Comparison of ENCODE assay signal across 8 cellular contexts in the genomic region with DNA sequence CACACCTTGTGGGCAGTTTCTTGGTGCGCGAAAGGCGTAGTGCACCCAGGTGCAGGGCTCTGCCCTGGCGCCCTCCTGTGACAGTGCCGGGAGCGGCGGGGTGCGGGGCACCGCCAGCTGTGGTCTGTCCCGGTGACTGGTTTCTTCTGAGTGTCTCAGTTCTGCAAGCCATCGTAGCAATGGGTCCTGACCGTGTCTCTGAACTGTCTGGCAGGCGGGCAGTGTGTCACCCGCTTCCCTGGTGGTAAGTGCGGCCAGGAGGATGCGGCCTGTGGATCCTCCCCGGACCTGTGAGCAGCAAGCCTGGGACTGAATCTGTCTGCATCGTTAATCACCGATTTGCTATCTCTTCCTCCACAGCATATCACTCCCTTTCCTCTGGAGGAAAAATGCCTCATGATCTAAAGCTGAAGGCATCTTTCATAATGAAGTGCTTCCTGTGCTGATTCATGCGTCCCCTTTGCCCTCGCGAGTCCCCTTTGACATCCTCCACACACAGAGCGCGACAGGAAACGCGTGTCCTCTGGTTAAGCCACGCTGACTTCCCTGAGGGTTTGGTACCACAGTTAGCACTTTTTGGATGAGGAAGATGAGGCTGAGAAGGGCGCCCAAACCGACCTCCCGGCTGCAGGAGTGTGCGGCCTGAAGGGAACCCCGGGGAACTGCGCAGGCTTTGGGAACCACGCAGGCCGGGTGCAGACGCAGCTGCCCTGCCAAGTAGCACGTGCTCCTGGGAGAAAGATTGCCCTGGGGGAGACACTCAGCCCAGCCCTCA.
A peak's percentile ranks its signal among the peaks of the same experiment; 100 is the strongest.
DNase-seq lines count a peak whose midpoint lies in the region; ATAC-seq, FAIRE-seq and TF ChIP-seq lines count a peak whose summit lies in the region.

No MANE protein-coding gene starts in this region.

- FAIRE-seq in HTR-8/SVneo (lab: Jason Lieb, UNC) = peak; percentile 86

- ATAC-seq in HG02571 (IDR thresholded peaks at IDR 0.05; ENCODE audit: unreplicated experiment) = no peak

- peak; percentile 13 for DNase-seq in activated CD4-positive, alpha-beta T cell treated with anti-CD3 and anti-CD28 coated beads for 48 hours
- DNase-seq in activated CD4-positive, alpha-beta T cell treated with anti-CD3 and anti-CD28 coated beads for 1 hour = no peak
- peak; percentile 49 for DNase-seq in HTR-8/SVneo (ENCODE audit: insufficient read length, low spot score)
- DNase-seq in choroid plexus epithelial cell (ENCODE audit: low read depth) = peak; percentile 88
- DNase-seq in posterior vena cava (ENCODE audit: low spot score) = peak; percentile 89
- no peak for DNase-seq in NCI-H2029 treated with DMSO at 0.1 percent for 48 hours (lab: John Stamatoyannopoulos, UW)
- no peak for DNase-seq in kidney glomerular epithelial cell (lab: John Stamatoyannopoulos, UW)

- H3K4me3 ChIP-seq in choroid plexus epithelial cell (ENCODE audit: low read depth, low read length) = no peak overlapping the region

- intact Hi-C loops in posterior vena cava (cut with DNase I) = loop anchor here (10.0 kb wide), 1 partner anchor 410 kb away; no protein-coding TSS in a partner anchor

- TF ChIP-seq CTCF in choroid plexus epithelial cell (conservative IDR thresholded peaks at IDR 0.05; ENCODE audit: low read depth, low read length) = no peak

Comparison
In these comparisons a context has a peak if more than half of its experiments do, and no peak if none do; other contexts are left out.
1. DNase-seq: peak in activated CD4-positive, alpha-beta T cell treated with anti-CD3 and anti-CD28 coated beads for 48 hours (single experiment), HTR-8/SVneo (single experiment), choroid plexus epithelial cell (single experiment) and posterior vena cava (single experiment); none in activated CD4-positive, alpha-beta T cell treated with anti-CD3 and anti-CD28 coated beads for 1 hour (single experiment), NCI-H2029 treated with DMSO at 0.1 percent for 48 hours (single experiment) and kidney glomerular epithelial cell (single experiment).